20 cellular contexts compared by ENCODE assay signal in the genomic region with DNA sequence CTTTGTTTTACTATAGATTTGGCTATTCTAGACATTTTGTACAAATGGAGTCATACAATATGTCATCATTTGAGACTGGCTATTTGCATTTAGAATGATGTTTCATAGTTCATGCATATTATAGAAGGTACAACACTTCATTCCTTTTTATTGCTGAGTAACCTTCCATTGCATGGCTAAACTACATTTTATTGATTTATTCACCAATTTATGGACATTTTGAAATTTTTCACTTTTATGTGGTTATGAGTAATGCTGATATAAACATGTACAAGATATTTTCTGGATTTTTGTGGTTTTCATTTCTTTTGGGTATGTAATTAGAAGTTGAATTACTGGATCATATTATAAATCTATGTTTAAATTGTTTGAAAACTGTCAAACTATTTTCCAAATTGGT.
"Had no signal": no experiment of that assay in that cellular context is flagged by ENCODE, and none has a peak within 500 bp of the region (broad histone marks: within the 10 kb centered on the region; RNA-seq: fewer than 3 reads in every experiment).

No MANE protein-coding gene starts in this region.

- ATAC-seq: activated CD8-positive, alpha-beta T cell treated with anti-CD3 and anti-CD28 coated beads for 36 hours; effector memory CD8-positive, alpha-beta T cell; left cardiac atrium; naive thymus-derived CD4-positive, alpha-beta T cell; right cardiac atrium had no signal

- H3K36me3 Mint-ChIP-seq: naive thymus-derived CD4-positive, alpha-beta T cell; neural progenitor cell had no signal

- DNase-seq: activated CD4-positive, alpha-beta T cell treated with anti-CD3 and anti-CD28 coated beads, Interleukin-2, amount 10 ng/mL, durations not matched to agents 24 days and 14 days; activated CD8-positive, alpha-beta T cell treated with anti-CD3 and anti-CD28 coated beads for 36 hours; activated naive CD4-positive, alpha-beta T cell treated with anti-CD3 and anti-CD28 coated beads for 36 hours; activated T-cell treated with anti-CD3 and anti-CD28 coated beads, Interleukin-2, amount 50 U/mL, for 1 hour; effector memory CD8-positive, alpha-beta T cell; left cardiac atrium; mesendoderm; naive thymus-derived CD4-positive, alpha-beta T cell; right cardiac atrium; small intestine; stimulated activated CD4-positive, alpha-beta T cell treated with anti-CD3 and anti-CD28 coated beads, Interleukin-15, amount 100 ng/mL, for 24 hours; stimulated activated CD4-positive, alpha-beta T cell treated with anti-CD3 and anti-CD28 coated beads, Interleukin-4, amount 100 ng/mL, for 1 hour; upper lobe of left lung had no signal

- H3K27ac Mint-ChIP-seq: activated CD4-positive, alpha-beta T cell treated with anti-CD3 and anti-CD28 coated beads, Interleukin-2, amount 10 ng/mL, durations not matched to agents 24 days and 14 days; activated CD8-positive, alpha-beta T cell treated with anti-CD3 and anti-CD28 coated beads for 36 hours; activated naive CD4-positive, alpha-beta T cell treated with anti-CD3 and anti-CD28 coated beads for 36 hours; activated T-helper 2 cell treated with anti-CD3 and anti-CD28 coated beads, Interferon-gamma antibody, Interleukin-2, Interleukin-4, amounts not matched to agents 10 μg/mL and 5 μg/mL and 100 μg/mL, durations not matched to agents 14 hours and 24 hours and 36 hours; effector memory CD8-positive, alpha-beta T cell; naive thymus-derived CD4-positive, alpha-beta T cell; neural progenitor cell; T-helper 1 cell treated with Interleukin-12 subunit alpha and Interleukin-12 subunit beta and Interleukin-4 antibody, amounts not matched to agents 30 μg/mL and 1 μg/mL, for 36 hours had no signal

- H3K36me3 ChIP-seq: ascending aorta, cardiac muscle cell, neural progenitor cell, prostate gland, thoracic aorta, upper lobe of left lung had no signal

- H3K4me3 Mint-ChIP-seq: activated CD4-positive, alpha-beta T cell treated with anti-CD3 and anti-CD28 coated beads, Interleukin-2, amount 10 ng/mL, durations not matched to agents 24 days and 14 days; activated CD8-positive, alpha-beta T cell treated with anti-CD3 and anti-CD28 coated beads for 36 hours; activated naive CD4-positive, alpha-beta T cell treated with anti-CD3 and anti-CD28 coated beads for 36 hours; effector memory CD8-positive, alpha-beta T cell; naive thymus-derived CD4-positive, alpha-beta T cell; neural progenitor cell; T-helper 1 cell treated with Interleukin-12 subunit alpha and Interleukin-12 subunit beta and Interleukin-4 antibody, amounts not matched to agents 30 μg/mL and 1 μg/mL, for 36 hours had no signal

- H3K27me3 Mint-ChIP-seq: activated CD4-positive, alpha-beta T cell treated with anti-CD3 and anti-CD28 coated beads, Interleukin-2, amount 10 ng/mL, durations not matched to agents 24 days and 14 days; activated CD8-positive, alpha-beta T cell treated with anti-CD3 and anti-CD28 coated beads for 36 hours; effector memory CD8-positive, alpha-beta T cell; naive thymus-derived CD4-positive, alpha-beta T cell had no signal

- H3K27ac ChIP-seq: ascending aorta, cardiac muscle cell, neural progenitor cell, prostate gland, thoracic aorta, upper lobe of left lung had no signal

- H3K4me3 ChIP-seq: ascending aorta, cardiac muscle cell, neural progenitor cell, prostate gland, thoracic aorta, upper lobe of left lung had no signal

- H3K9ac ChIP-seq: neural progenitor cell had no signal

- H3K4me2 ChIP-seq: neural progenitor cell had no signal

- H3K4me1 Mint-ChIP-seq: activated CD4-positive, alpha-beta T cell treated with anti-CD3 and anti-CD28 coated beads, Interleukin-2, amount 10 ng/mL, durations not matched to agents 24 days and 14 days; naive thymus-derived CD4-positive, alpha-beta T cell; neural progenitor cell had no signal

- FAIRE-seq: small intestine had no signal

- H3K9me3 Mint-ChIP-seq: activated CD4-positive, alpha-beta T cell treated with anti-CD3 and anti-CD28 coated beads, Interleukin-2, amount 10 ng/mL, durations not matched to agents 24 days and 14 days had no signal

- H2AFZ ChIP-seq: neural progenitor cell had no signal

- H3K9me3 ChIP-seq: ascending aorta, prostate gland, thoracic aorta, upper lobe of left lung had no signal

- H3K4me1 ChIP-seq: ascending aorta, neural progenitor cell, prostate gland, upper lobe of left lung had no signal

- H3K27me3 ChIP-seq: ascending aorta, cardiac muscle cell, neural progenitor cell, upper lobe of left lung had no signal
